1 cellular context compared by ENCODE assay signal in genomic region chr19:53951436-53951835, GRCh38.
TF ChIP-seq lines count a peak whose summit lies in the region.

No MANE protein-coding gene starts in this region.

TF ChIP-seq in H1, 55 proteins besides CTCF, POLR2A, EP300 and RAD21:
- TF ChIP-seq ATF2 (IDR thresholded peaks at IDR 0.05; ENCODE audit: low read length) = no peak
- no peak for TF ChIP-seq CTBP2 (IDR thresholded peaks at IDR 0.05; ENCODE audit: borderline replicate concordance, insufficient read depth, insufficient read length, low read length)
- TF ChIP-seq GTF2F1 (IDR thresholded peaks at IDR 0.05; ENCODE audit: borderline replicate concordance, low read depth, low read length) = no peak
- TF ChIP-seq RBBP5 (IDR thresholded peaks at IDR 0.05; ENCODE audit: borderline replicate concordance, low read depth, low read length) = no peak
- no peak for TF ChIP-seq NRF1 (IDR thresholded peaks at IDR 0.05; ENCODE audit: low read depth, low read length)
- TF ChIP-seq, protein P1, sequence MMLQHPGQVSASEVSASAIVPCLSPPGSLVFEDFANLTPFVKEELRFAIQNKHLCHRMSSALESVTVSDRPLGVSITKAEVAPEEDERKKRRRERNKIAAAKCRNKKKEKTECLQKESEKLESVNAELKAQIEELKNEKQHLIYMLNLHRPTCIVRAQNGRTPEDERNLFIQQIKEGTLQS (IDR thresholded peaks at IDR 0.05; ENCODE audit: insufficient read depth, low read depth, low read length) = no peak
- no peak for TF ChIP-seq RFX5 (IDR thresholded peaks at IDR 0.05; ENCODE audit: borderline replicate concordance, low read depth, low read length)
- no peak for TF ChIP-seq ZNF274 (IDR thresholded peaks at IDR 0.05; ENCODE audit: borderline replicate concordance, extremely low read depth, low read length)
- TF ChIP-seq HDAC2 (IDR thresholded peaks at IDR 0.05; ENCODE audit: borderline replicate concordance in 1 of 2, low read depth in 2 of 2, low read length in 2 of 2) = no peak
- TF ChIP-seq SIX5 (IDR thresholded peaks at IDR 0.05; ENCODE audit: low read depth, low read length) = no peak
- TF ChIP-seq TCF12 (IDR thresholded peaks at IDR 0.05; ENCODE audit: low read depth, low read length) = no peak
- no peak for TF ChIP-seq POLR2AphosphoS5 (IDR thresholded peaks at IDR 0.05; ENCODE audit: low read depth, low read length)
- no peak for TF ChIP-seq FOSL1 (IDR thresholded peaks at IDR 0.05; ENCODE audit: insufficient read depth, low read depth, low read length)
- TF ChIP-seq, protein P2, sequence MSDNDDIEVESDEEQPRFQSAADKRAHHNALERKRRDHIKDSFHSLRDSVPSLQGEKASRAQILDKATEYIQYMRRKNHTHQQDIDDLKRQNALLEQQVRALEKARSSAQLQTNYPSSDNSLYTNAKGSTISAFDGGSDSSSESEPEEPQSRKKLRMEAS (IDR thresholded peaks at IDR 0.05) = no peak
- no peak for TF ChIP-seq KDM4A (IDR thresholded peaks at IDR 0.05; ENCODE audit: low read depth, low read length, severe bottlenecking)
- no peak for TF ChIP-seq JUN (IDR thresholded peaks at IDR 0.05; ENCODE audit: low read depth, low read length)
- TF ChIP-seq KDM5A (IDR thresholded peaks at IDR 0.05; ENCODE audit: low read length) = no peak
- no peak for TF ChIP-seq RNF2 (IDR thresholded peaks at IDR 0.05; ENCODE audit: borderline replicate concordance, low read depth, low read length, missing control alignments, poor library complexity, severe bottlenecking)
- no peak for TF ChIP-seq SRF (IDR thresholded peaks at IDR 0.05; ENCODE audit: low read depth, low read length)
TF ChIP-seq in H1: peak in this region for 0.
